Comparison of ENCODE assay signal across 7 cellular contexts in genomic region chr16:69601250-69601649, GRCh38.
"Had no signal": no experiment of that assay in that cellular context is flagged by ENCODE, and none has a peak within 500 bp of the region (broad histone marks: within the 10 kb centered on the region; RNA-seq: fewer than 3 reads in every experiment).

No MANE protein-coding gene starts in this region.

- ATAC-seq: GM12878 had no signal

- H3K4me3 ChIP-seq: GM12878 had no signal

- FAIRE-seq: GM12878, GM12891, GM12892, GM18507, GM19239 had no signal

- DNase-seq: GDM1, GF-D8 had no signal
